16 cellular contexts compared by ENCODE assay signal in genomic region chr2:74052732-74053712, GRCh38.
DNase-seq lines count a peak whose midpoint lies in the region; ATAC-seq, FAIRE-seq and TF ChIP-seq lines count a peak whose summit lies in the region.
"Had no signal": no experiment of that assay in that cellular context is flagged by ENCODE, and none has a peak within 500 bp of the region (broad histone marks: within the 10 kb centered on the region; RNA-seq: fewer than 3 reads in every experiment).

No MANE protein-coding gene starts in this region.

- TF ChIP-seq POLR2A in GM12878 (IDR thresholded peaks at IDR 0.05; ENCODE audit: low read depth, low read length): no peak

- BruUV-seq in GM12878 (replicated peaks; lab: Mats Ljungman, UMichigan): no TSS peak

- H3K9me3 ChIP-seq in GM12878 (replicated peaks; ENCODE audit: control insufficient read depth, insufficient read depth, low read length): no peaks in the 10 kb centered on the region

- no peak overlapping the region for H3K4me3 ChIP-seq in GM12878
- H3K4me3 ChIP-seq: lung had no signal

- WGBS in GM12878 (ENCODE audit: insufficient coverage, insufficient replicate concordance, low lambda C conversion rate, missing lambda C conversion rate): 71% methylated on average over 8 of the region's 8 CpGs

- H3K9ac ChIP-seq in GM12878 (ENCODE audit: control insufficient read depth, insufficient read depth, low read length): no peak overlapping the region

- ATAC-seq in HG03097 (IDR thresholded peaks at IDR 0.05; ENCODE audit: low FRiP score, unreplicated experiment) (peak; percentile 57), GM12878 (peak; percentile 77), GM21737 (IDR thresholded peaks at IDR 0.05; ENCODE audit: unreplicated experiment) (no peak), GM21360 (IDR thresholded peaks at IDR 0.05; ENCODE audit: unreplicated experiment) (no peak)
- ATAC-seq: HCT116 had no signal

- H3K27me3 ChIP-seq in GM12878 (replicated peaks in 1 of 2; ENCODE audit: control insufficient read depth in 2 of 2, insufficient read depth in 2 of 2, low read length in 1 of 2): no peaks in the 10 kb centered on the region

- no peaks in the 10 kb centered on the region for H4K20me1 ChIP-seq in GM12878 (ENCODE audit: control insufficient read depth, insufficient read depth)

- peak; percentile 47 for FAIRE-seq in GM12878 (lab: Jason Lieb, UNC)
- FAIRE-seq: G401.6 had no signal

- RAD21 ChIA-PET in GM12878 (lab: Charles Lee; ENCODE audit: unreplicated experiment): interaction anchor here (0.8 to 1.8 kb wide), 8 partner anchors 11 to 148 kb away, joined by 3 to 8 read pairs (median 4); no protein-coding TSS in a partner anchor

- in situ Hi-C loops in GM12878 (cut with MboI): no loop called here

- no peak for TF ChIP-seq CTCF in GM12878 (IDR thresholded peaks at IDR 0.05 in 2 of 3, conservative IDR thresholded peaks at IDR 0.05 in 1 of 3; ENCODE audit: control insufficient read depth in 2 of 3, extremely low read depth in 1 of 3, insufficient read depth in 1 of 3, low read depth in 3 of 3, low read length in 3 of 3)

- intact Hi-C loops in GM12878 (cut with micrococcal nuclease; ENCODE audit: unreplicated experiment) (no loop called here), posterior vena cava (cut with DNase I) (no loop called here)

- no peak overlapping the region for H3K27ac ChIP-seq in GM12878 (ENCODE audit: control insufficient read depth, insufficient read depth)

- H3K4me2 ChIP-seq in GM12878 (ENCODE audit: control insufficient read depth, insufficient read depth): no peak overlapping the region

- SMC1A ChIA-PET in GM12878 (lab: Charles Lee; ENCODE audit: uncharacterized antibody, unreplicated experiment): interaction anchor here (0.8 to 3.9 kb wide), 10 partner anchors 12 to 225 kb away, joined by 3 to 17 read pairs (median 4); partner anchors contain the start of gene STAMBP

- TF ChIP-seq EP300 in GM12878 (IDR thresholded peaks at IDR 0.05; ENCODE audit: borderline replicate concordance in 1 of 2, control insufficient read depth in 1 of 2, low read depth in 2 of 2, low read length in 2 of 2): no peak

- peak; percentile 24 for DNase-seq in activated gamma-delta T cell treated with Interleukin-2 at 50 U/mL for 16 hours
- no peak for DNase-seq in activated gamma-delta T cell (lab: John Stamatoyannopoulos, UW)
- no peak for DNase-seq in GM12878 (ENCODE audit: low read depth, low spot score)
- peak; percentile 66 for DNase-seq in putamen (ENCODE audit: low spot score)
- no peak for DNase-seq in posterior vena cava (ENCODE audit: low spot score)
- DNase-seq: activated CD4-positive, alpha-beta T cell treated with anti-CD3 and anti-CD28 coated beads for 1 hour; effector CD4-positive, alpha-beta T cell; MV-4-11; NCI-H526 treated with DMSO at 0.1 percent for 48 hours; stimulated activated CD4-positive, alpha-beta T cell treated with anti-CD3 and anti-CD28 coated beads, Interleukin-4, amount 100 ng/mL, for 1 hour had no signal

- POLR2A ChIA-PET in GM12878 (lab: Charles Lee): interaction anchor here (0.8 to 3.7 kb wide), 4 partner anchors 10 to 230 kb away, joined by 3 to 16 read pairs (median 4); no protein-coding TSS in a partner anchor

- no peak for TF ChIP-seq RAD21 in GM12878 (IDR thresholded peaks at IDR 0.05; ENCODE audit: insufficient read depth, low read depth, low read length)

- no peak overlapping the region for H2AFZ ChIP-seq in GM12878 (ENCODE audit: control insufficient read depth, low read depth, low read length)

- CTCF ChIA-PET in GM12878 (lab: Yijun Ruan, JAX): interaction anchor here (0.9 to 2.4 kb wide), 13 partner anchors 11 to 229 kb away, joined by 3 to 7 read pairs (median 3); partner anchors contain the start of gene STAMBP

- peaks cover 14 to 32% of the 10 kb centered on the region in 2 experiments; a peak in 3 of 4 replicates for H3K36me3 ChIP-seq in GM12878 (ENCODE audit: control insufficient read depth in 2 of 2, insufficient read depth in 2 of 2, low read length in 1 of 2)

- H3K79me2 ChIP-seq in GM12878 (ENCODE audit: control insufficient read depth, insufficient read depth, low read length): peaks cover 53% of the 10 kb centered on the region

- peaks cover 19% of the 10 kb centered on the region for H3K4me1 ChIP-seq in GM12878 (ENCODE audit: control insufficient read depth, insufficient read depth, low read length)

TF ChIP-seq in GM12878, 131 proteins besides CTCF, POLR2A, EP300 and RAD21:
- TF ChIP-seq ZNF217 (IDR thresholded peaks at IDR 0.05) (no peak), IKZF2 (IDR thresholded peaks at IDR 0.05) (peak; percentile 34 to 39; a peak in 2 of 4 replicates), SIX5 (IDR thresholded peaks at IDR 0.05; ENCODE audit: low read depth, low read length, severe bottlenecking) (no peak), RFX5 (IDR thresholded peaks at IDR 0.05; ENCODE audit: low read depth, low read length) (no peak), MEF2B (IDR thresholded peaks at IDR 0.05; ENCODE audit: partially characterized antibody, poor library complexity, severe bottlenecking) (peak; percentile 85), NR2F1 (conservative IDR thresholded peaks at IDR 0.05) (peak; percentile 40; the same call in 1 of the 2 replicates), RUNX3 (IDR thresholded peaks at IDR 0.05; ENCODE audit: low read length) (peak; percentile 72), IKZF1 (conservative IDR thresholded peaks at IDR 0.05) (peak; percentile 37; the same call in 1 of the 2 replicates), LARP7 (IDR thresholded peaks at IDR 0.05) (no peak), ZBTB11 (CRISPR knock-in tag; IDR thresholded peaks at IDR 0.05) (no peak)

Comparison
In these comparisons a context has a peak if more than half of its experiments do, and no peak if none do; other contexts are left out.
1. DNase-seq: peak in activated gamma-delta T cell treated with Interleukin-2 at 50 U/mL for 16 hours (single experiment) and putamen (single experiment); none in activated gamma-delta T cell (single experiment), GM12878 (single experiment) and posterior vena cava (single experiment).
2. ATAC-seq: peak in HG03097 (single experiment) and GM12878 (single experiment); none in GM21737 (single experiment) and GM21360 (single experiment).